In the genomic region with DNA sequence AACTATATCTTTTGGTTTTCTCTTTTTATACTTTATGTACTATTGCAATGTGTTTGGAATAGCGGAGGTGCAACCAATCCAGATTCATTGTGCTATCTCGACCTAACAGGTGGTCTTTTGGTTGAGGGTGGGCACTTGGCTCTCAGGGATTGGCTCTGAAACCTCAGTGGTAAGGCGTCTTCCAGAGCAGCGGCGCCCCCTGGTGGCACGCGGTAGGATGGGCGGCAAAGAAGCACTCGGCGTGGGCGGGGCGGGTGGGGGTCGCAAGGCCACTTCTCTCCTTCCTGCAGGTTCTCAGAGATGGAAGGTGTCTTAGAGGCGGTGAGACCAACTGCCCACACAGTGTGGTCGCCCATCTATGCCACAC, we compare ENCODE assay signal across 1 cellular context.
TF ChIP-seq lines count a peak whose summit lies in the region.

No MANE protein-coding gene starts in this region.

TF ChIP-seq in GM23338, 12 proteins besides CTCF, POLR2A, EP300 and RAD21 (continued from another document):
- TF ChIP-seq NANOG (IDR thresholded peaks at IDR 0.05; ENCODE audit: borderline replicate concordance): no peak
- no peak for TF ChIP-seq JUNB (IDR thresholded peaks at IDR 0.05; ENCODE audit: unreplicated experiment)
